In genomic region chr2:20803287-20803686, GRCh38 we compare ENCODE assay signal across 1 cellular context.
TF ChIP-seq lines count a peak whose summit lies in the region.

No MANE protein-coding gene starts in this region.

TF ChIP-seq in K562, 482 proteins besides CTCF, POLR2A, EP300 and RAD21:
- no peak for TF ChIP-seq HLTF (IDR thresholded peaks at IDR 0.05)
- no peak for TF ChIP-seq NEUROD1 (IDR thresholded peaks at IDR 0.05; ENCODE audit: borderline replicate concordance, low read depth, low read length, partially characterized antibody)
- TF ChIP-seq PPARD (CRISPR knock-in tag; IDR thresholded peaks at IDR 0.05): no peak
- no peak for TF ChIP-seq DDX20 (tag; IDR thresholded peaks at IDR 0.05; ENCODE audit: low read depth)
- TF ChIP-seq HMBOX1 (IDR thresholded peaks at IDR 0.05): no peak
- no peak for TF ChIP-seq TOE1 (IDR thresholded peaks at IDR 0.05; ENCODE audit: borderline replicate concordance)
- TF ChIP-seq TOE1 (CRISPR knock-in tag; IDR thresholded peaks at IDR 0.05; ENCODE audit: borderline replicate concordance, low read depth): no peak
- TF ChIP-seq C11orf30 (IDR thresholded peaks at IDR 0.05; ENCODE audit: low read depth): no peak
- TF ChIP-seq TFE3 (CRISPR knock-in tag; IDR thresholded peaks at IDR 0.05): no peak
- no peak for TF ChIP-seq CBX8 (IDR thresholded peaks at IDR 0.05; ENCODE audit: borderline replicate concordance, extremely low read depth, low read depth, low read length, poor library complexity, severe bottlenecking)
- TF ChIP-seq ELK3 (CRISPR knock-in tag; IDR thresholded peaks at IDR 0.05): no peak
